Comparison of ENCODE assay signal across 9 cellular contexts in the genomic region with DNA sequence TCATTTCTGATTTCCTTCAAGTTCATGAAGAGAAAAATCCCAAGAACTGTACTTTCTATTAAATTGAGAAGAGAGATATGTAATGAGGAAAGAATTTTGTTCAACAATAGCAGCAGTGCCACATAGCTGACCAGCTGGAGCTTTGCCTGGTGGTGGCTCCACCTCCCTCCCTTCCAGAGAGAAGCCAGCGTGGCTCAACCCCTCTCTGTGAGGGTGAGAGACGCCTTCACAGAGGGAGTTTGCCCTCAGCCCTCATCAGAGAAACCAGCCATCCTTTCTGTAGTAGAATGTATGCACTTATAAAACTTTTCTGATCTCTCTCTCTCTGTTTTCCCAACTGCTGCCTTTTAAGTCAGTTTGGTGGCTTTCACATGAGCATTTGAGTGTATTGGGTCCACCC. TPM values are rescaled to one million over a fixed set of nuclear protein-coding genes. Genes with fewer than 3 reads are reported as not detected.
DNase-seq lines count a peak whose midpoint lies in the region; ATAC-seq and FAIRE-seq lines count a peak whose summit lies in the region.
"Had no signal": no experiment of that assay in that cellular context is flagged by ENCODE, and none has a peak within 500 bp of the region (broad histone marks: within the 10 kb centered on the region; RNA-seq: fewer than 3 reads in every experiment).

No MANE protein-coding gene starts in this region.

- DNase-seq in DMS 273 (lab: John Stamatoyannopoulos, UW; ENCODE audit: unreplicated experiment) (peak; percentile 83), Right ventricle myocardium superior (peak; percentile 87), posterior vena cava (ENCODE audit: low spot score) (peak; percentile 95), MV-4-11 (lab: John Stamatoyannopoulos, UW) (no peak), hippocampal formation (lab: John Stamatoyannopoulos, UW) (no peak)
- no peak for DNase-seq in activated effector memory CD4-positive, alpha-beta T cell treated with Interleukin-2 at 50 U/mL for 16 hours
- DNase-seq: GF-D8 had no signal

- peak; percentile 87 for FAIRE-seq in TTC549 (lab: Jason Lieb, UNC)

- ATAC-seq in Right ventricle myocardium superior (ENCODE audit: poor library complexity): peak; percentile 87
- no peak for ATAC-seq in GM21381 (IDR thresholded peaks at IDR 0.05; ENCODE audit: unreplicated experiment)

- intact Hi-C loops in Right ventricle myocardium superior (cut with DNase I) (no loop called here), posterior vena cava (cut with DNase I) (no loop called here)

RNA-seq across cellular contexts. Expression of a gene that starts 20.5 kb away (rescaled TPM):
- total RNA-seq in Right ventricle myocardium superior: 62.9 TPM
- total RNA-seq in posterior vena cava: 1,000 to 10,000 TPM in 1 of 2 donors, 100 to 1,000 TPM in 1; 780 to 2,112 TPM

Comparison
In these comparisons a context has a peak if more than half of its experiments do, and no peak if none do; other contexts are left out.
1. DNase-seq: peak in DMS 273 (single experiment), Right ventricle myocardium superior (single experiment) and posterior vena cava (single experiment); none in activated effector memory CD4-positive, alpha-beta T cell treated with Interleukin-2 at 50 U/mL for 16 hours (single experiment), MV-4-11 (single experiment) and hippocampal formation (0 of 2).
2. RNA of a gene that starts 20.5 kb away (total RNA-seq): 780 to 2,112 TPM in posterior vena cava; 62.9 TPM in Right ventricle myocardium superior (single experiment); every median in the first group is over 10 times any median in the second.